In the genomic region with DNA sequence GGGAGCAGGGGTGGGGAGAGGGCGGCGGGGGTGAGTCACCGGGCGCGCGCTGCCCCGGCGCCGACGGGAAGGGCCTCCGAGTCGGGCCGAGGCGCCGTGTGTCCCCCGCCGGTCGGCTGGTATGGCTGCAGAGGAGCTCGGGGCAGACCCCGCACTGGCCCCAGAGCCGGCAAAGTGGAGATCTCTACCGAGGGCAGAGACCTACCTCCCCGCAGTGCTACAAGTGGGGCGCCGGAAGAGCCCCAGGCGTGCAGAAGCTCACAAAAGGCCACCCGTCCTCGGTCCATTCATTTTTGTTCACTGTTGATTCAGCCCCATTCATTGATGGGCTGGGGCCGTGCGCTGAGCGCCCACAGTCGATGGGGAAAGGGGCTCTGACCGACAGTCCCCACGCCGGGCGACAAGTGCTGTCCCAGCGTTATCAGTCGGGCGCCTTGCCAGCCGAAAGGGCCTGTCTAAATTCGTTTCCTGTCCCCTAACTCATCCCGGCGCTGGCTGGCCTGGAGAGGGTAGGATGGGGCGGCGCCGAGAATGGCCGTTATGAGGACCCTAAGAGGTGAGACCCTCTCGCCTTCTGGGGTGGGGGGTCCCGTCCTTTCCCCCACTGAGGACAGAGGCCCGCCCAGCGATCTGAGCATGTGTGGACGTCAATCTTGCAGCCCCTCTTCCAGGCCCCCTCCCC, we compare ENCODE assay signal across 8 cellular contexts. TPM values are rescaled to one million over a fixed set of nuclear protein-coding genes. Genes with fewer than 3 reads are reported as not detected.
DNase-seq lines count a peak whose midpoint lies in the region; ATAC-seq and TF ChIP-seq lines count a peak whose summit lies in the region.

No MANE protein-coding gene starts in this region.

- H3K27me3 Mint-ChIP-seq in mesothelial cell of epicardium (ENCODE audit: low read depth) (no peaks in the 10 kb centered on the region), type B pancreatic cell (no peaks in the 10 kb centered on the region)

- H3K36me3 Mint-ChIP-seq in mesothelial cell of epicardium (peaks cover 5% of the 10 kb centered on the region), type B pancreatic cell (peaks cover 9% of the 10 kb centered on the region)

- peak overlapping the region; percentile 21 for H2AFZ ChIP-seq in SU-DHL-6 (ENCODE audit: low read depth, low read length, severe bottlenecking)

- H3K4me3 Mint-ChIP-seq in mesothelial cell of epicardium (peak overlapping the region; percentile 73), type B pancreatic cell (peak overlapping the region; percentile 84)

- peaks cover 30% of the 10 kb centered on the region for H3K79me2 ChIP-seq in SU-DHL-6 (ENCODE audit: insufficient read depth, low read length)

- peak overlapping the region; percentile 100 for H3K4me3 ChIP-seq in SU-DHL-6 (ENCODE audit: insufficient read depth, low read length, poor library complexity, severe bottlenecking)

- peak overlapping the region; percentile 100 for H3K27ac ChIP-seq in SU-DHL-6 (ENCODE audit: low read depth, low read length)

- no peaks in the 10 kb centered on the region for H3K9me2 ChIP-seq in SU-DHL-6 (replicated peaks; ENCODE audit: insufficient read depth, low read length)

- peak; percentile 3 for ATAC-seq in HG02938 (IDR thresholded peaks at IDR 0.05; ENCODE audit: unreplicated experiment)

- H3K27ac Mint-ChIP-seq in mesothelial cell of epicardium (peak overlapping the region; percentile 90), type B pancreatic cell (peak overlapping the region; percentile 72)

- H3K27me3 ChIP-seq in SU-DHL-6 (ENCODE audit: low read length) = no peaks in the 10 kb centered on the region

- TF ChIP-seq CTCF in SU-DHL-6 (IDR thresholded peaks at IDR 0.05; ENCODE audit: insufficient read depth, low read length, poor library complexity, severe bottlenecking) (no peak), mesothelial cell of epicardium (IDR thresholded peaks at IDR 0.05; ENCODE audit: unreplicated experiment) (no peak), type B pancreatic cell (conservative IDR thresholded peaks at IDR 0.05) (no peak), GM20000 (IDR thresholded peaks at IDR 0.05; ENCODE audit: extremely low read depth, missing control alignments) (no peak)

- H3K36me3 ChIP-seq in SU-DHL-6 (ENCODE audit: low read length) = peaks cover 11% of the 10 kb centered on the region; the same call in 1 of the 2 replicates

- H3K4me2 ChIP-seq in SU-DHL-6 (ENCODE audit: low read depth, low read length, poor library complexity, severe bottlenecking) = peak overlapping the region; percentile 98

- H4K20me1 ChIP-seq in SU-DHL-6 (ENCODE audit: low read depth, low read length) = peaks cover 3% of the 10 kb centered on the region; the same call in 1 of the 2 replicates

- peaks cover 37% of the 10 kb centered on the region for H3K4me1 Mint-ChIP-seq in mesothelial cell of epicardium
- H3K4me1 Mint-ChIP-seq in type B pancreatic cell (ENCODE audit: unreplicated experiment) = peaks cover 32% of the 10 kb centered on the region

- peaks cover 36% of the 10 kb centered on the region for H3F3A ChIP-seq in SU-DHL-6 (ENCODE audit: insufficient read depth)

- H3K9me3 ChIP-seq in SU-DHL-6 (ENCODE audit: insufficient read depth, low read length) = no peaks in the 10 kb centered on the region

- H3K9me3 Mint-ChIP-seq in mesothelial cell of epicardium (no peaks in the 10 kb centered on the region), type B pancreatic cell (no peaks in the 10 kb centered on the region)

- peak overlapping the region; percentile 100 for H3K9ac ChIP-seq in SU-DHL-6 (ENCODE audit: low read length)

- DNase-seq in ELF-1 (ENCODE audit: low read depth, low spot score) (peak; percentile 72), ecto neural progenitor cell (ENCODE audit: low spot score) (peak; percentile 83), mesothelial cell of epicardium (ENCODE audit: low spot score in 2 of 2, unreplicated experiment in 2 of 2) (peak; percentile 41 to 65), type B pancreatic cell (ENCODE audit: extremely low spot score, unreplicated experiment) (no peak), NCI-H2227 (lab: John Stamatoyannopoulos, UW; ENCODE audit: unreplicated experiment) (no peak), GM20000 (ENCODE audit: low spot score) (no peak)

RNA-seq across cellular contexts. Expression of gene ENO3, which starts 0.7 kb away (rescaled TPM):
- total RNA-seq in mesothelial cell of epicardium (21.2 to 25.3 TPM (median 22.4 TPM) in 3 replicates), type B pancreatic cell (ENCODE audit: low replicate concordance) (4.8 and 24.0 TPM in 2 replicates)

RNA-seq across cellular contexts. Expression of gene PFN1, which starts 1.9 kb away (rescaled TPM):
- total RNA-seq in mesothelial cell of epicardium (357 to 377 TPM (median 370 TPM) in 3 replicates), type B pancreatic cell (ENCODE audit: low replicate concordance) (404 and 455 TPM in 2 replicates)

RNA-seq across cellular contexts. Expression of gene RNF167, which starts 10.1 kb away (rescaled TPM):
- total RNA-seq in mesothelial cell of epicardium (72.3 to 74.6 TPM (median 73.1 TPM) in 3 replicates), type B pancreatic cell (ENCODE audit: low replicate concordance) (98.8 and 132 TPM in 2 replicates)

RNA-seq across cellular contexts. Expression of gene SLC25A11, which starts 10.4 kb away (rescaled TPM):
- 52.5 to 54.2 TPM (median 53.9 TPM) in 3 replicates for total RNA-seq in mesothelial cell of epicardium
- total RNA-seq in type B pancreatic cell (ENCODE audit: low replicate concordance) = 60.2 and 63.6 TPM in 2 replicates

RNA-seq across cellular contexts. Expression of gene SPAG7, which starts 17.4 kb away (rescaled TPM):
- total RNA-seq in mesothelial cell of epicardium (72.8 to 86.9 TPM (median 72.9 TPM) in 3 replicates), type B pancreatic cell (ENCODE audit: low replicate concordance) (60.5 and 73.1 TPM in 2 replicates)

Comparison
In these comparisons a context has a peak if more than half of its experiments do, and no peak if none do; other contexts are left out.
1. DNase-seq: peak in ELF-1 (single experiment), ecto neural progenitor cell (single experiment) and mesothelial cell of epicardium (2 of 2); none in type B pancreatic cell (single experiment), NCI-H2227 (single experiment) and GM20000 (single experiment).